8 cellular contexts compared by ENCODE assay signal in genomic region chr10:113454341-113455061, GRCh38.
A peak's percentile ranks its signal among the peaks of the same experiment; 100 is the strongest.
DNase-seq lines count a peak whose midpoint lies in the region; TF ChIP-seq lines count a peak whose summit lies in the region.

No MANE protein-coding gene starts in this region.

- no peak overlapping the region for H3K4me3 ChIP-seq in astrocyte of the cerebellum (ENCODE audit: low read depth, low read length)
- no peak overlapping the region for H3K4me3 ChIP-seq in iPS DF 6.9 (ENCODE audit: low read length)

- H3K27ac ChIP-seq in iPS DF 6.9 (ENCODE audit: low read length) = no peak overlapping the region

- TF ChIP-seq CTCF in astrocyte of the cerebellum (IDR thresholded peaks at IDR 0.05; ENCODE audit: low read depth, low read length, missing control alignments) = peak; percentile 78

- in situ Hi-C loops in astrocyte of the cerebellum (cut with HindIII; ENCODE audit: low sequenced_read_pairs) = no loop called here

- DNase-seq in activated T-cell treated with anti-CD3 and anti-CD28 coated beads, Interleukin-2, amount 50 U/mL, for 48 hours = peak; percentile 36 to 42
- DNase-seq in activated T-cell treated with anti-CD3 and anti-CD28 coated beads for 4 hours (no peak), LoVo (ENCODE audit: low spot score) (peak; percentile 28), astrocyte of the cerebellum (ENCODE audit: low read depth) (no peak), iPS DF 6.9 (ENCODE audit: low read depth, low spot score) (peak; percentile 27), NCI-H2171 (lab: John Stamatoyannopoulos, UW) (no peak)
- DNase-seq in stimulated activated CD8-positive, alpha-beta memory T cell treated with anti-CD3 and anti-CD28 coated beads, Interleukin-4, amount 100 ng/mL, for 48 hours = peak; percentile 39
- DNase-seq in activated effector memory CD4-positive, alpha-beta T cell treated with Interleukin-2 at 50 U/mL for 16 hours = no peak

- H3K27me3 ChIP-seq in iPS DF 6.9 (ENCODE audit: control insufficient read depth, insufficient read depth, low read length) = no peaks in the 10 kb centered on the region

- no CpG with 5 or more reads among the region's 15 CpGs for WGBS in iPS DF 6.9 (ENCODE audit: insufficient coverage, insufficient read length)

- H3K4me1 ChIP-seq in iPS DF 6.9 (ENCODE audit: control insufficient read depth, insufficient read depth, low read length) = no peaks in the 10 kb centered on the region

- no peaks in the 10 kb centered on the region for H3K9me3 ChIP-seq in iPS DF 6.9 (ENCODE audit: control insufficient read depth, insufficient read depth, low read length)

- no peaks in the 10 kb centered on the region for H3K36me3 ChIP-seq in iPS DF 6.9 (ENCODE audit: control insufficient read depth, insufficient read depth, low read length)

Comparison
In these comparisons a context has a peak if more than half of its experiments do, and no peak if none do; other contexts are left out.
1. DNase-seq: peak in activated T-cell treated with anti-CD3 and anti-CD28 coated beads, Interleukin-2, amount 50 U/mL, for 48 hours (2 of 2), LoVo (single experiment), iPS DF 6.9 (single experiment) and stimulated activated CD8-positive, alpha-beta memory T cell treated with anti-CD3 and anti-CD28 coated beads, Interleukin-4, amount 100 ng/mL, for 48 hours (single experiment); none in activated T-cell treated with anti-CD3 and anti-CD28 coated beads for 4 hours (single experiment), astrocyte of the cerebellum (single experiment), activated effector memory CD4-positive, alpha-beta T cell treated with Interleukin-2 at 50 U/mL for 16 hours (single experiment) and NCI-H2171 (single experiment).